ENCODE assay signal across 20 cellular contexts in the genomic region with DNA sequence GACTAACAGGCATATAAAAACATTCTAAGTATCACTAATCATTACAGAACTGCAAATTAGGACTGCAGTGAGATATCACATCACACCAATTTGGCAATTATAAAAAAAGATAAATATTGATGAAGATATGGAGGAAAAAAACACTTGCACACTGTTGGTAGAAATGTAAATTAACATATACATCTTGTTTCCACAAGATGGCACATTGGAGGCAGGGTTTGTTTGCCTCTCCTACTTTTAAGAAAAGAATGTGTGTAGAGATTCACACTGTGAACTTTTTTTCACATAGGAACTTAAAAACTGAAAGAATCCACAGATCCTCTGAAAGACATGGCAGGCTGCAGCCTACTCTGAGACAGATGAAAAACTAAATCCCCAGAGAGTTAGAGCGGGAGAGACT. TPM values are rescaled to one million over a fixed set of nuclear protein-coding genes. Genes with fewer than 3 reads are reported as not detected.
DNase-seq lines count a peak whose midpoint lies in the region; ATAC-seq and TF ChIP-seq lines count a peak whose summit lies in the region.
"Had no signal": no experiment of that assay in that cellular context is flagged by ENCODE, and none has a peak within 500 bp of the region (broad histone marks: within the 10 kb centered on the region; RNA-seq: fewer than 3 reads in every experiment).

No MANE protein-coding gene starts in this region.

- no peak overlapping the region for H3K4me3 ChIP-seq in lower lobe of right lung
- H3K4me3 ChIP-seq: gastroesophageal sphincter, right atrium auricular region, stomach had no signal

- intact Hi-C loops in lower lobe of right lung (cut with DNase I), result no loop called here

- DNase-seq in GM10266 (ENCODE audit: extremely low spot score) (no peak), amniotic epithelial cell (ENCODE audit: low read depth) (peak; percentile 2), inferior parietal cortex (ENCODE audit: extremely low spot score) (peak; percentile 5), lower lobe of right lung (no peak), nucleus accumbens (lab: John Stamatoyannopoulos, UW) (no peak)
- DNase-seq: activated CD4-positive, alpha-beta T cell treated with anti-CD3 and anti-CD28 coated beads for 48 hours; activated CD8-positive, alpha-beta memory T cell treated with anti-CD3 and anti-CD28 coated beads, Interleukin-2, amount 50 U/mL, for 4 hours; kidney glomerular epithelial cell; mammary epithelial cell; MM.1S; NCI-H1694; NCI-H446 treated with DMSO at 0.1 percent for 48 hours; Right ventricle myocardium superior; stomach; SW 1271; trophoblast cell had no signal

- TF ChIP-seq CTCF in GM10266 (IDR thresholded peaks at IDR 0.05; ENCODE audit: control insufficient read depth, insufficient read depth, low read depth, missing control alignments) (peak; percentile 13), lower lobe of right lung (IDR thresholded peaks at IDR 0.05) (no peak)

- H3K4me1 ChIP-seq in lower lobe of right lung, result no peaks in the 10 kb centered on the region
- H3K4me1 ChIP-seq: gastroesophageal sphincter, right atrium auricular region, stomach had no signal

- H3K9me3 ChIP-seq in lower lobe of right lung, result no peaks in the 10 kb centered on the region
- H3K9me3 ChIP-seq: gastroesophageal sphincter, right atrium auricular region, stomach had no signal

- H3K27me3 ChIP-seq in lower lobe of right lung (ENCODE audit: low read depth), result no peaks in the 10 kb centered on the region
- H3K27me3 ChIP-seq: gastroesophageal sphincter, right atrium auricular region, stomach had no signal

- no peak overlapping the region for H3K27ac ChIP-seq in lower lobe of right lung
- H3K27ac ChIP-seq: gastroesophageal sphincter, right atrium auricular region, stomach had no signal

- peak; percentile 55 for ATAC-seq in HG02678 (IDR thresholded peaks at IDR 0.05; ENCODE audit: unreplicated experiment)
- no peak for ATAC-seq in lower lobe of right lung
- ATAC-seq in GM21717 (IDR thresholded peaks at IDR 0.05; ENCODE audit: unreplicated experiment), result no peak
- ATAC-seq: gastroesophageal sphincter had no signal

- no peaks in the 10 kb centered on the region for H3K36me3 ChIP-seq in lower lobe of right lung
- H3K36me3 ChIP-seq: gastroesophageal sphincter, right atrium auricular region, stomach had no signal

RNA-seq across cellular contexts. Expression of a gene that starts 21.4 kb away (rescaled TPM):
- total RNA-seq in lower lobe of right lung, result 32.4 TPM
- total RNA-seq: mammary epithelial cell, right atrium auricular region had no signal

Comparison
In these comparisons a context has a peak if more than half of its experiments do, and no peak if none do; other contexts are left out.
1. DNase-seq: peak in amniotic epithelial cell (single experiment) and inferior parietal cortex (single experiment); none in GM10266 (single experiment), lower lobe of right lung (single experiment) and nucleus accumbens (0 of 56).